Comparison of ENCODE assay signal across 8 cellular contexts in genomic region chr12:51028126-51028810, GRCh38.
A peak's percentile ranks its signal among the peaks of the same experiment; 100 is the strongest.
DNase-seq lines count a peak whose midpoint lies in the region; ATAC-seq, FAIRE-seq and TF ChIP-seq lines count a peak whose summit lies in the region.
"Had no signal": no experiment of that assay in that cellular context is flagged by ENCODE, and none has a peak within 500 bp of the region (broad histone marks: within the 10 kb centered on the region; RNA-seq: fewer than 3 reads in every experiment).

No MANE protein-coding gene starts in this region.

- peak overlapping the region; percentile 47 for H3K27ac ChIP-seq in duodenal mucosa (ENCODE audit: low read depth, low read length)

- H3K9me3 ChIP-seq in duodenal mucosa (ENCODE audit: control insufficient read depth in 1 of 2, low read length in 2 of 2): no peaks in the 10 kb centered on the region

- peak in 1 of 3 experiments; percentile 19 for TF ChIP-seq CTCF in nephron (IDR thresholded peaks at IDR 0.05; ENCODE audit: unreplicated experiment in 3 of 3)

- DNase-seq in EL: peak; percentile 65
- peak; percentile 15 for DNase-seq in RCC 7860 (ENCODE audit: low spot score)

- FAIRE-seq in RCC 7860 (lab: Jason Lieb, UNC): no peak

- H3K4me1 Mint-ChIP-seq in nephron: peaks cover 19% of the 10 kb centered on the region

- H3K36me3 ChIP-seq in duodenal mucosa (ENCODE audit: control insufficient read depth in 1 of 2, insufficient read depth in 2 of 2, low read length in 2 of 2): no peaks in the 10 kb centered on the region

- TF ChIP-seq EP300 in Ishikawa (IDR thresholded peaks at IDR 0.05; ENCODE audit: borderline replicate concordance): no peak

- ATAC-seq in GM19351 (IDR thresholded peaks at IDR 0.05; ENCODE audit: unreplicated experiment) (no peak), HG03457 (IDR thresholded peaks at IDR 0.05; ENCODE audit: unreplicated experiment) (no peak)

- peak overlapping the region; percentile 43 to 53 for H3K4me3 ChIP-seq in duodenal mucosa (ENCODE audit: low read depth in 1 of 2, low read length in 2 of 2)
- H3K4me3 ChIP-seq: skin epidermis had no signal

- H3K4me1 ChIP-seq in duodenal mucosa (ENCODE audit: control insufficient read depth in 1 of 2, insufficient read depth in 2 of 2, low read length in 2 of 2): peaks cover 27 to 33% of the 10 kb centered on the region in 2 donors

- peak overlapping the region; percentile 21 to 35 for H3K9ac ChIP-seq in duodenal mucosa (ENCODE audit: low read depth in 1 of 2, low read length in 2 of 2)

- H3K27ac Mint-ChIP-seq in nephron: peak overlapping the region; percentile 7 to 80 (median 49)

- peak overlapping the region; percentile 16 to 72 (median 65) for H3K4me3 Mint-ChIP-seq in nephron

- TF ChIP-seq RAD21 in Ishikawa (IDR thresholded peaks at IDR 0.05; ENCODE audit: low read depth): peak; percentile 91

- H3K27me3 ChIP-seq in duodenal mucosa (ENCODE audit: control insufficient read depth in 1 of 2, insufficient read depth in 2 of 2, low read length in 2 of 2): no peaks in the 10 kb centered on the region

- no peaks in the 10 kb centered on the region for H3K36me3 Mint-ChIP-seq in nephron (ENCODE audit: low read depth)

- no peaks in the 10 kb centered on the region for H3K9me3 Mint-ChIP-seq in nephron

- H3K27me3 Mint-ChIP-seq in nephron (ENCODE audit: low read depth): no peaks in the 10 kb centered on the region

TF ChIP-seq in Ishikawa, 13 proteins besides CTCF, POLR2A, EP300 and RAD21:
- TF ChIP-seq TAF1 (IDR thresholded peaks at IDR 0.05; ENCODE audit: low read depth): no peak
- TF ChIP-seq CEBPB (IDR thresholded peaks at IDR 0.05): no peak
- TF ChIP-seq EGR1 (IDR thresholded peaks at IDR 0.05): no peak
- peak; percentile 41; the same call in 1 of the 2 replicates for TF ChIP-seq MAX (IDR thresholded peaks at IDR 0.05)
- TF ChIP-seq YY1 (IDR thresholded peaks at IDR 0.05; ENCODE audit: low read depth): no peak
- no peak for TF ChIP-seq NFIC (IDR thresholded peaks at IDR 0.05)
TF ChIP-seq in Ishikawa: peak in this region for 1.
